1 cellular context compared by ENCODE assay signal in genomic region chr9:134712922-134713321, GRCh38.
TF ChIP-seq lines count a peak whose summit lies in the region.

No MANE protein-coding gene starts in this region.

TF ChIP-seq in IMR-90, 13 proteins besides CTCF, POLR2A, EP300 and RAD21 (continued from another document):
- TF ChIP-seq ELK1 (IDR thresholded peaks at IDR 0.05; ENCODE audit: borderline replicate concordance, low read depth, low read length), result no peak
TF ChIP-seq in IMR-90: peak in this region for 0.
